Comparison of ENCODE assay signal across 1 cellular context in genomic region chr2:239444626-239445625, GRCh38.
TF ChIP-seq lines count a peak whose summit lies in the region.

No MANE protein-coding gene starts in this region.

TF ChIP-seq in HepG2, 621 proteins besides CTCF, POLR2A, EP300 and RAD21 (continued from another document and continues in another):
- TF ChIP-seq UBTF (CRISPR knock-in tag; IDR thresholded peaks at IDR 0.05) (no peak), TIGD3 (CRISPR knock-in tag; IDR thresholded peaks at IDR 0.05; ENCODE audit: borderline replicate concordance) (no peak), ZNF761 (CRISPR knock-in tag; conservative IDR thresholded peaks at IDR 0.05) (no peak), MATR3 (CRISPR knock-in tag; IDR thresholded peaks at IDR 0.05) (no peak), AHR (CRISPR knock-in tag; IDR thresholded peaks at IDR 0.05) (no peak), ATF7 (IDR thresholded peaks at IDR 0.05) (no peak), ATF7 (CRISPR knock-in tag; IDR thresholded peaks at IDR 0.05) (no peak), ZNF335 (CRISPR knock-in tag; IDR thresholded peaks at IDR 0.05) (no peak), ZNF570 (CRISPR knock-in tag; IDR thresholded peaks at IDR 0.05; ENCODE audit: borderline replicate concordance) (no peak), SETDB1 (CRISPR knock-in tag; IDR thresholded peaks at IDR 0.05; ENCODE audit: borderline replicate concordance) (no peak), ZNF317 (CRISPR knock-in tag; IDR thresholded peaks at IDR 0.05) (no peak), RARA (CRISPR knock-in tag; IDR thresholded peaks at IDR 0.05) (peak; percentile 87), MBNL3 (CRISPR knock-in tag; conservative IDR thresholded peaks at IDR 0.05) (no peak), ZNF441 (CRISPR knock-in tag; IDR thresholded peaks at IDR 0.05; ENCODE audit: borderline replicate concordance) (no peak), PPARG (CRISPR knock-in tag; conservative IDR thresholded peaks at IDR 0.05) (no peak), YEATS2 (CRISPR knock-in tag; IDR thresholded peaks at IDR 0.05; ENCODE audit: borderline replicate concordance) (no peak), TCF7 (IDR thresholded peaks at IDR 0.05; ENCODE audit: low read depth) (peak; percentile 79), ARNTL (CRISPR knock-in tag; IDR thresholded peaks at IDR 0.05) (no peak), PHF8 (CRISPR knock-in tag; IDR thresholded peaks at IDR 0.05) (no peak), THYN1 (CRISPR knock-in tag; IDR thresholded peaks at IDR 0.05; ENCODE audit: borderline replicate concordance, low read depth) (no peak), ZNF225 (CRISPR knock-in tag; IDR thresholded peaks at IDR 0.05) (no peak), THAP7 (CRISPR knock-in tag; IDR thresholded peaks at IDR 0.05) (0 out of 2 replicates have a peak, but pooled peaks have one; percentile 22), XBP1 (CRISPR knock-in tag; IDR thresholded peaks at IDR 0.05) (no peak), ZC3H4 (CRISPR knock-in tag; IDR thresholded peaks at IDR 0.05; ENCODE audit: borderline replicate concordance) (no peak), ZNF780A (CRISPR knock-in tag; IDR thresholded peaks at IDR 0.05) (no peak), ZNF883 (CRISPR knock-in tag; IDR thresholded peaks at IDR 0.05; ENCODE audit: not compliant biosample characterization) (no peak), MLLT10 (CRISPR knock-in tag; IDR thresholded peaks at IDR 0.05) (no peak), ERF (CRISPR knock-in tag; IDR thresholded peaks at IDR 0.05) (no peak), SRSF1 (optimal IDR thresholded peaks at IDR 0.05; ENCODE audit: low read depth, low read length) (no peak), TBP (CRISPR knock-in tag; IDR thresholded peaks at IDR 0.05) (no peak), HCFC1 (IDR thresholded peaks at IDR 0.05; ENCODE audit: low read depth, low read length) (no peak), ZNF569 (CRISPR knock-in tag; IDR thresholded peaks at IDR 0.05; ENCODE audit: borderline replicate concordance) (no peak), ZNF3 (CRISPR knock-in tag; IDR thresholded peaks at IDR 0.05) (no peak), IRF1 (CRISPR knock-in tag; IDR thresholded peaks at IDR 0.05; ENCODE audit: low read depth) (no peak), ZFP36 (IDR thresholded peaks at IDR 0.05; ENCODE audit: borderline replicate concordance, low read depth, low read length, partially characterized antibody) (no peak), KDM5A (IDR thresholded peaks at IDR 0.05; ENCODE audit: borderline replicate concordance, low read length) (no peak), SMYD3 (CRISPR knock-in tag; IDR thresholded peaks at IDR 0.05) (no peak), ZMYM2 (CRISPR knock-in tag; IDR thresholded peaks at IDR 0.05) (0 out of 2 replicates have a peak, but pooled peaks have one; percentile 19), MED1 (CRISPR knock-in tag; IDR thresholded peaks at IDR 0.05) (peak; percentile 32; the same call in 1 of the 2 replicates), PRDM15 (CRISPR knock-in tag; IDR thresholded peaks at IDR 0.05) (no peak), DMTF1 (CRISPR knock-in tag; IDR thresholded peaks at IDR 0.05) (no peak)
- TF ChIP-seq, protein P1, sequence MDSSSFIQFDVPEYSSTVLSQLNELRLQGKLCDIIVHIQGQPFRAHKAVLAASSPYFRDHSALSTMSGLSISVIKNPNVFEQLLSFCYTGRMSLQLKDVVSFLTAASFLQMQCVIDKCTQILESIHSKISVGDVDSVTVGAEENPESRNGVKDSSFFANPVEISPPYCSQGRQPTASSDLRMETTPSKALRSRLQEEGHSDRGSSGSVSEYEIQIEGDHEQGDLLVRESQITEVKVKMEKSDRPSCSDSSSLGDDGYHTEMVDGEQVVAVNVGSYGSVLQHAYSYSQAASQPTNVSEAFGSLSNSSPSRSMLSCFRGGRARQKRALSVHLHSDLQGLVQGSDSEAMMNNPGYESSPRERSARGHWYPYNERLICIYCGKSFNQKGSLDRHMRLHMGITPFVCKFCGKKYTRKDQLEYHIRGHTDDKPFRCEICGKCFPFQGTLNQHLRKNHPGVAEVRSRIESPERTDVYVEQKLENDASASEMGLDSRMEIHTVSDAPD (CRISPR knock-in tag; IDR thresholded peaks at IDR 0.05) = no peak
- TF ChIP-seq, protein P2, sequence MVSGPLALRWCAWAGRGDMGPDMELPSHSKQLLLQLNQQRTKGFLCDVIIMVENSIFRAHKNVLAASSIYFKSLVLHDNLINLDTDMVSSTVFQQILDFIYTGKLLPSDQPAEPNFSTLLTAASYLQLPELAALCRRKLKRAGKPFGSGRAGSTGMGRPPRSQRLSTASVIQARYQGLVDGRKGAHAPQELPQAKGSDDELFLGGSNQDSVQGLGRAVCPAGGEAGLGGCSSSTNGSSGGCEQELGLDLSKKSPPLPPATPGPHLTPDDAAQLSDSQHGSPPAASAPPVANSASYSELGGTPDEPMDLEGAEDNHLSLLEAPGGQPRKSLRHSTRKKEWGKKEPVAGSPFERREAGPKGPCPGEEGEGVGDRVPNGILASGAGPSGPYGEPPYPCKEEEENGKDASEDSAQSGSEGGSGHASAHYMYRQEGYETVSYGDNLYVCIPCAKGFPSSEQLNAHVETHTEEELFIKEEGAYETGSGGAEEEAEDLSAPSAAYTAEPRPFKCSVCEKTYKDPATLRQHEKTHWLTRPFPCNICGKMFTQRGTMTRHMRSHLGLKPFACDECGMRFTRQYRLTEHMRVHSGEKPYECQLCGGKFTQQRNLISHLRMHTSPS (CRISPR knock-in tag; IDR thresholded peaks at IDR 0.05; ENCODE audit: low read depth) = peak; percentile 65
- TF ChIP-seq, protein P3, sequence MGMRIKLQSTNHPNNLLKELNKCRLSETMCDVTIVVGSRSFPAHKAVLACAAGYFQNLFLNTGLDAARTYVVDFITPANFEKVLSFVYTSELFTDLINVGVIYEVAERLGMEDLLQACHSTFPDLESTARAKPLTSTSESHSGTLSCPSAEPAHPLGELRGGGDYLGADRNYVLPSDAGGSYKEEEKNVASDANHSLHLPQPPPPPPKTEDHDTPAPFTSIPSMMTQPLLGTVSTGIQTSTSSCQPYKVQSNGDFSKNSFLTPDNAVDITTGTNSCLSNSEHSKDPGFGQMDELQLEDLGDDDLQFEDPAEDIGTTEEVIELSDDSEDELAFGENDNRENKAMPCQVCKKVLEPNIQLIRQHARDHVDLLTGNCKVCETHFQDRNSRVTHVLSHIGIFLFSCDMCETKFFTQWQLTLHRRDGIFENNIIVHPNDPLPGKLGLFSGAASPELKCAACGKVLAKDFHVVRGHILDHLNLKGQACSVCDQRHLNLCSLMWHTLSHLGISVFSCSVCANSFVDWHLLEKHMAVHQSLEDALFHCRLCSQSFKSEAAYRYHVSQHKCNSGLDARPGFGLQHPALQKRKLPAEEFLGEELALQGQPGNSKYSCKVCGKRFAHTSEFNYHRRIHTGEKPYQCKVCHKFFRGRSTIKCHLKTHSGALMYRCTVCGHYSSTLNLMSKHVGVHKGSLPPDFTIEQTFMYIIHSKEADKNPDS (CRISPR knock-in tag; IDR thresholded peaks at IDR 0.05) = no peak
